ENCODE assay signal across 26 cellular contexts in genomic region chrX:2600564-2600963, GRCh38.
"Had no signal": no experiment of that assay in that cellular context is flagged by ENCODE, and none has a peak within 500 bp of the region (broad histone marks: within the 10 kb centered on the region; RNA-seq: fewer than 3 reads in every experiment).

No MANE protein-coding gene starts in this region.

- H3K27ac ChIP-seq: adrenal gland, body of pancreas, WERI-Rb-1 had no signal

- H3K4me3 ChIP-seq: adrenal gland, body of pancreas had no signal

- H3K4me3 Mint-ChIP-seq: activated B cell treated with CpG ODN at 0.5 μM for 24 hours; activated CD8-positive, alpha-beta T cell treated with anti-CD3 and anti-CD28 coated beads for 36 hours; activated naive CD4-positive, alpha-beta T cell treated with anti-CD3 and anti-CD28 coated beads for 36 hours; activated naive CD4-positive, alpha-beta T cell treated with anti-CD3 and anti-CD28 coated beads, Interleukin-2, amount 50 U/mL, for 24 hours; activated naive CD8-positive, alpha-beta T cell treated with anti-CD3 and anti-CD28 coated beads for 36 hours; activated naive CD8-positive, alpha-beta T cell treated with anti-CD3 and anti-CD28 coated beads, Interleukin-2, amount 50 U/mL, for 24 hours; activated T-helper 1 cell treated with anti-CD3 and anti-CD28 coated beads, Interleukin-12 subunit alpha, Interleukin-12 subunit beta, Interleukin-2, Interleukin-4 antibody, amounts not matched to agents 30 ng/mL and 10 ng/mL and 1 ng/mL, durations not matched to agents 14 hours and 24 hours and 36 hours; endodermal cell had no signal

- H3K9me3 ChIP-seq: adrenal gland, body of pancreas had no signal

- H3K27me3 ChIP-seq: adrenal gland, body of pancreas had no signal

- H3K4me1 Mint-ChIP-seq: activated B cell treated with CpG ODN at 0.5 μM for 24 hours had no signal

- H3K9me3 Mint-ChIP-seq: activated B cell treated with CpG ODN at 0.5 μM for 24 hours; activated CD8-positive, alpha-beta T cell treated with anti-CD3 and anti-CD28 coated beads for 36 hours; activated naive CD4-positive, alpha-beta T cell treated with anti-CD3 and anti-CD28 coated beads for 36 hours; activated naive CD4-positive, alpha-beta T cell treated with anti-CD3 and anti-CD28 coated beads, Interleukin-2, amount 50 U/mL, for 24 hours; activated naive CD8-positive, alpha-beta T cell treated with anti-CD3 and anti-CD28 coated beads for 36 hours; activated naive CD8-positive, alpha-beta T cell treated with anti-CD3 and anti-CD28 coated beads, Interleukin-2, amount 50 U/mL, for 24 hours; activated T-helper 1 cell treated with anti-CD3 and anti-CD28 coated beads, Interleukin-12 subunit alpha, Interleukin-12 subunit beta, Interleukin-2, Interleukin-4 antibody, amounts not matched to agents 30 ng/mL and 10 ng/mL and 1 ng/mL, durations not matched to agents 14 hours and 24 hours and 36 hours; activated T-helper 2 cell treated with anti-CD3 and anti-CD28 coated beads, Interferon-gamma antibody, Interleukin-2, Interleukin-4, amounts not matched to agents 10 μg/mL and 5 μg/mL and 100 μg/mL, durations not matched to agents 14 hours and 24 hours and 36 hours; endodermal cell had no signal

- H3K27me3 Mint-ChIP-seq: activated B cell treated with CpG ODN at 0.5 μM for 24 hours; activated CD8-positive, alpha-beta T cell treated with anti-CD3 and anti-CD28 coated beads for 36 hours; activated naive CD4-positive, alpha-beta T cell treated with anti-CD3 and anti-CD28 coated beads, Interleukin-2, amount 50 U/mL, for 24 hours; activated naive CD8-positive, alpha-beta T cell treated with anti-CD3 and anti-CD28 coated beads for 36 hours; activated naive CD8-positive, alpha-beta T cell treated with anti-CD3 and anti-CD28 coated beads, Interleukin-2, amount 50 U/mL, for 24 hours had no signal

- H3K27ac Mint-ChIP-seq: activated B cell treated with CpG ODN at 0.5 μM for 24 hours; activated CD8-positive, alpha-beta T cell treated with anti-CD3 and anti-CD28 coated beads for 36 hours; activated naive CD4-positive, alpha-beta T cell treated with anti-CD3 and anti-CD28 coated beads for 36 hours; activated naive CD4-positive, alpha-beta T cell treated with anti-CD3 and anti-CD28 coated beads, Interleukin-2, amount 50 U/mL, for 24 hours; activated naive CD8-positive, alpha-beta T cell treated with anti-CD3 and anti-CD28 coated beads for 36 hours; activated naive CD8-positive, alpha-beta T cell treated with anti-CD3 and anti-CD28 coated beads, Interleukin-2, amount 50 U/mL, for 24 hours; activated T-helper 1 cell treated with anti-CD3 and anti-CD28 coated beads, Interleukin-12 subunit alpha, Interleukin-12 subunit beta, Interleukin-2, Interleukin-4 antibody, amounts not matched to agents 30 ng/mL and 10 ng/mL and 1 ng/mL, durations not matched to agents 14 hours and 24 hours and 36 hours; activated T-helper 2 cell treated with anti-CD3 and anti-CD28 coated beads, Interferon-gamma antibody, Interleukin-2, Interleukin-4, amounts not matched to agents 10 μg/mL and 5 μg/mL and 100 μg/mL, durations not matched to agents 14 hours and 24 hours and 36 hours; endodermal cell had no signal

- H3K4me1 ChIP-seq: adrenal gland, body of pancreas had no signal

- H3K36me3 ChIP-seq: adrenal gland had no signal

- DNase-seq: activated B cell treated with CpG ODN at 0.5 μM for 24 hours; activated CD4-positive, alpha-beta T cell treated with anti-CD3 and anti-CD28 coated beads for 48 hours; activated CD4-positive, alpha-beta T cell treated with anti-CD3 and anti-CD28 coated beads, Interleukin-2, amount 50 U/mL, for 1 hour; activated CD4-positive, alpha-beta T cell treated with anti-CD3 and anti-CD28 coated beads, Interleukin-2, amount 50 U/mL, for 48 hours; activated CD8-positive, alpha-beta memory T cell treated with anti-CD3 and anti-CD28 coated beads for 24 hours; activated CD8-positive, alpha-beta T cell treated with anti-CD3 and anti-CD28 coated beads for 36 hours; activated effector memory CD4-positive, alpha-beta T cell treated with anti-CD3 and anti-CD28 coated beads, Interleukin-2, amount 50 U/mL, for 16 hours; activated naive CD4-positive, alpha-beta T cell treated with anti-CD3 and anti-CD28 coated beads for 36 hours; activated naive CD8-positive, alpha-beta T cell treated with anti-CD3 and anti-CD28 coated beads for 36 hours; activated naive CD8-positive, alpha-beta T cell treated with anti-CD3 and anti-CD28 coated beads, Interleukin-2, amount 50 U/mL, for 24 hours; activated T-cell treated with anti-CD3 and anti-CD28 coated beads, Interleukin-2, amount 50 U/mL, for 48 hours; amygdala; aorta; body of pancreas; caudate nucleus; effector CD8-positive, alpha-beta T cell; endodermal cell; head of caudate nucleus; T1000; WERI-Rb-1 had no signal

- ATAC-seq: activated CD4-positive, CD25-positive, alpha-beta regulatory T cell treated with anti-CD3 and anti-CD28 coated beads, Interleukin-2, amount 50 U/mL, for 24 hours; activated CD8-positive, alpha-beta T cell treated with anti-CD3 and anti-CD28 coated beads for 36 hours; activated naive CD8-positive, alpha-beta T cell treated with anti-CD3 and anti-CD28 coated beads, Interleukin-2, amount 50 U/mL, for 24 hours; body of pancreas; esophagus mucosa had no signal
